Comparison of ENCODE assay signal across 9 cellular contexts in the genomic region with DNA sequence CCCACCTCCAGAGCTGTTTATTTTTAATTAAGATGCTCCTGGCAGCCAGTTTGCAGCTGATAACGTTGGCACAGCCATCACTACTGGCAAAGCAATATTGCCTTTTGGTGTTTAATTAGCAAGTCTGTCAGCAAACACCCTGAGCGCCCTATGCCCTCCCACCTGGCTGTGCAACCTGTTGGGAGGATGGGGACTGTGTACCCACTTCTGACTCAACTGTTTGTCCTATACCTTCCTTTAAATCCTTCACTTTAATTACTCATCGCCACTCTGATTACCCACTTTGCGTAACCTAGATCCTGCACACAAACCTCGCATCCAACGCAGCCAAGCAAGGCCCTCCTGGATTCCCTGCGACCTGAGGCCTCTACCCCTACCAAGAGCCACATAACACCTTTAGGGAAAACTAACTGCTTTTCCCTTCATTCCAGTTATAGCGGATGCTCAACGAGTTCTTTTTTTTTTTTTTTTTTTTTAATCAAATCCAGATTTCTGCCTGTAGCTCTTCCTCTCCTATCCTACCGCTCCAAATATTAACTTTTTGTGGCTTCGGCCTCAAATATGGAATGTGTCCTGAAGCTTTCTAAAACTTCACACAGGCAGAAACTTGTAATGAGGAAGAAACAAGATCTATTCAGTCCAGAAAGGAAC.
DNase-seq lines count a peak whose midpoint lies in the region; ATAC-seq and TF ChIP-seq lines count a peak whose summit lies in the region.
"Had no signal": no experiment of that assay in that cellular context is flagged by ENCODE, and none has a peak within 500 bp of the region (broad histone marks: within the 10 kb centered on the region; RNA-seq: fewer than 3 reads in every experiment).

No MANE protein-coding gene starts in this region.

- in situ Hi-C loops in GM23248 (cut with MboI): no loop called here

- H3K9me3 ChIP-seq in GM23248 (ENCODE audit: low read depth) (no peaks in the 10 kb centered on the region), PC-9 (ENCODE audit: insufficient read depth, low read depth) (no peaks in the 10 kb centered on the region), psoas muscle (no peaks in the 10 kb centered on the region)

- peak overlapping the region; percentile 75 for H3K4me2 ChIP-seq in GM23248 (ENCODE audit: unreplicated experiment)
- H3K4me2 ChIP-seq in PC-9: peak overlapping the region; percentile 60

- H3K4me3 ChIP-seq in GM23248 (peak overlapping the region; percentile 64; the same call in 1 of the 2 replicates), PC-9 (no peak overlapping the region), epithelial cell of esophagus (ENCODE audit: low read length) (no peak overlapping the region), psoas muscle (no peak overlapping the region)

- WGBS in GM23248 (ENCODE audit: low coverage in 1 of 2, low lambda C conversion rate in 2 of 2, missing lambda C conversion rate in 2 of 2), 2 experiments: 38 to 41% methylated on average over 11 of the region's 11 CpGs
- WGBS in psoas muscle, 3 donors: 77 to 81% (median 79%) methylated on average over 11 of the region's 11 CpGs

- H2AFZ ChIP-seq in GM23248 (no peak overlapping the region), PC-9 (no peak overlapping the region)

- POLR2A ChIA-PET in PC-9 (lab: Charles Lee; ENCODE audit: unreplicated experiment): interaction anchor here (0.6 kb wide), 2 partner anchors 34 to 88 kb away, joined by 5 to 25 read pairs; no protein-coding TSS in a partner anchor

- H3K79me2 ChIP-seq in GM23248 (ENCODE audit: insufficient read depth) (peaks cover 88% of the 10 kb centered on the region), PC-9 (ENCODE audit: low read depth) (peaks cover 100% of the 10 kb centered on the region)

- peak overlapping the region; percentile 99 for H3K27ac ChIP-seq in GM23248
- peak overlapping the region; percentile 81 for H3K27ac ChIP-seq in PC-9
- H3K27ac ChIP-seq in psoas muscle: peak overlapping the region; percentile 86

- intact Hi-C loops in PC-9 (cut with micrococcal nuclease; ENCODE audit: unreplicated experiment) (loop anchor here (1.0 to 5.0 kb wide), 2 partner anchors 29 to 123 kb away; no protein-coding TSS in a partner anchor), psoas muscle (cut with DNase I) (loop anchor here in 1 of 2 donors (5.0 kb wide), 1 partner anchor 37 kb away; no protein-coding TSS in a partner anchor)

- no peaks in the 10 kb centered on the region for H3K27me3 ChIP-seq in GM23248 (replicated peaks; ENCODE audit: insufficient read depth)
- H3K27me3 ChIP-seq in PC-9 (ENCODE audit: insufficient read depth, low read depth): no peaks in the 10 kb centered on the region
- no peaks in the 10 kb centered on the region for H3K27me3 ChIP-seq in psoas muscle (ENCODE audit: insufficient read depth in 3 of 3, low read length in 2 of 3)

- H3K4me1 ChIP-seq in GM23248 (ENCODE audit: insufficient read depth) (peaks cover 81% of the 10 kb centered on the region), PC-9 (replicated peaks; ENCODE audit: insufficient read depth) (peaks cover 72% of the 10 kb centered on the region), psoas muscle (peaks cover 56% of the 10 kb centered on the region)

- H3K9ac ChIP-seq in GM23248: peak overlapping the region; percentile 83

- H3F3A ChIP-seq in GM23248 (ENCODE audit: insufficient read depth): peaks cover 86% of the 10 kb centered on the region
- peaks cover 99% of the 10 kb centered on the region for H3F3A ChIP-seq in PC-9 (ENCODE audit: insufficient read depth, low read depth)

- H4K20me1 ChIP-seq in GM23248 (ENCODE audit: insufficient read depth) (no peaks in the 10 kb centered on the region), PC-9 (ENCODE audit: insufficient read depth) (peaks cover 97% of the 10 kb centered on the region)

- H3K9me2 ChIP-seq in GM23248 (ENCODE audit: insufficient read depth) (no peaks in the 10 kb centered on the region), PC-9 (ENCODE audit: insufficient read depth) (no peaks in the 10 kb centered on the region)

- CTCF ChIA-PET in PC-9 (lab: Charles Lee): interaction anchor here (0.7 kb wide), 1 partner anchor 65 kb away, joined by 15 read pairs; no protein-coding TSS in a partner anchor

- DNase-seq in GM23248: no peak
- DNase-seq in PC-9: peak in 1 of 2 experiments; percentile 91
- DNase-seq in epithelial cell of esophagus (ENCODE audit: low read depth): peak; percentile 88
- no peak for DNase-seq in psoas muscle
- DNase-seq in ecto neural progenitor cell (ENCODE audit: low spot score): no peak
- DNase-seq in NK-92 treated with Interleukin-12 subunit alpha and Interleukin-12 subunit beta, amount 100 ng/mL, for 24 hours (lab: John Stamatoyannopoulos, UW): no peak
- DNase-seq: KBM-7 had no signal

- ATAC-seq in psoas muscle (no peak), HG03457 (IDR thresholded peaks at IDR 0.05; ENCODE audit: unreplicated experiment) (no peak), HG02852 (IDR thresholded peaks at IDR 0.05; ENCODE audit: unreplicated experiment) (no peak)

- no TSS peak for BruUV-seq in PC-9 (replicated peaks; lab: Mats Ljungman, UMichigan)

- H3K36me3 ChIP-seq in GM23248 (ENCODE audit: low read depth) (peaks cover 10% of the 10 kb centered on the region; the same call in 1 of the 2 replicates), PC-9 (ENCODE audit: low read depth) (peaks cover 63% of the 10 kb centered on the region), psoas muscle (ENCODE audit: insufficient read depth in 1 of 2, low read depth in 1 of 2) (no peaks in the 10 kb centered on the region)

- TF ChIP-seq CTCF in PC-9 (conservative IDR thresholded peaks at IDR 0.05) (no peak), epithelial cell of esophagus (IDR thresholded peaks at IDR 0.05; ENCODE audit: insufficient read depth, low read depth, low read length, missing control alignments) (no peak), psoas muscle (IDR thresholded peaks at IDR 0.05) (no peak)
